10 cellular contexts compared by ENCODE assay signal in the genomic region with DNA sequence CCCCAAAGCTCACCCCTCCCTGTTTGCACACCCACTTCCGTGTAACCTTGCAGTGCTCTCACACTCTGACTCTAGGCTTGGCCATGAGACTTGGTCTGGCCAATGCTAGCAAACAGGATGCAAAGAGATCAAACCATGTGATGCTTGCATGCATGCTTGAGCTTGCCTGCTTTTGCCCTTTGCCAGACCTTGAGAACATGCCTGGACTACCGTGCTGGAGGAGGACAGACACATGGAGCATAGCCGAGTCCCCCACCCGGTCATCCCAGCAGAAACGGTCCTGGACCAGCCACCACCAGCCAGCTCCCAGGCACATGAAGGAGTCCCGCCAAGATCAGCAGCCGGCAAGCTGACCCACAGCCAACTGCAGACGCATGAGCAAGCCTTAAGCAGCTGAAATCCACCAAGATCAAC. TPM values are rescaled to one million over a fixed set of nuclear protein-coding genes. Genes with fewer than 3 reads are reported as not detected.
A peak's percentile ranks its signal among the peaks of the same experiment; 100 is the strongest.
DNase-seq lines count a peak whose midpoint lies in the region; ATAC-seq, FAIRE-seq and TF ChIP-seq lines count a peak whose summit lies in the region.
"Had no signal": no experiment of that assay in that cellular context is flagged by ENCODE, and none has a peak within 500 bp of the region (broad histone marks: within the 10 kb centered on the region; RNA-seq: fewer than 3 reads in every experiment).

No MANE protein-coding gene starts in this region.

- 0 out of 2 replicates have a peak overlapping the region, but pooled peaks have one; percentile 25 for H3K4me2 ChIP-seq in DOHH2 (ENCODE audit: low read length)
- no peak overlapping the region for H3K4me2 ChIP-seq in GM23248 (ENCODE audit: unreplicated experiment)

- 14 to 20% methylated on average over 8 of the region's 8 CpGs for WGBS in GM23248 (ENCODE audit: low coverage in 1 of 2, low lambda C conversion rate in 2 of 2, missing lambda C conversion rate in 2 of 2), 2 experiments
- 59 to 76% methylated on average over 7 to 8 of the region's 8 CpGs for WGBS in body of pancreas, 2 donors

- no peaks in the 10 kb centered on the region for H3F3A ChIP-seq in DOHH2 (ENCODE audit: control insufficient read depth, insufficient read depth)
- H3F3A ChIP-seq in GM23248 (ENCODE audit: insufficient read depth) = peaks cover 5% of the 10 kb centered on the region; the same call in 1 of the 2 replicates

- in situ Hi-C loops in GM23248 (cut with MboI) = loop anchor here (10.0 kb wide), 1 partner anchor 147 kb away; no protein-coding TSS in a partner anchor

- intact Hi-C loops in body of pancreas (cut with DNase I) = no loop called here
- intact Hi-C loops in natural killer cell (cut with micrococcal nuclease) = no loop called here

- H3K4me3 ChIP-seq in DOHH2 (ENCODE audit: low read length) (no peak overlapping the region), GM23248 (no peak overlapping the region), body of pancreas (no peak overlapping the region)
- H3K4me3 ChIP-seq: SK-N-MC had no signal

- TF ChIP-seq CTCF in DOHH2 (IDR thresholded peaks at IDR 0.05; ENCODE audit: low read depth, low read length, poor library complexity, severe bottlenecking) (no peak), body of pancreas (IDR thresholded peaks at IDR 0.05) (no peak), natural killer cell (IDR thresholded peaks at IDR 0.05) (no peak)

- ATAC-seq in body of pancreas = peak; percentile 23
- peak; percentile 83 to 96 (median 92) for ATAC-seq in natural killer cell

- no peaks in the 10 kb centered on the region for H3K9me3 ChIP-seq in DOHH2 (ENCODE audit: control insufficient read depth, insufficient read depth, low read length)
- no peaks in the 10 kb centered on the region for H3K9me3 ChIP-seq in GM23248 (ENCODE audit: low read depth)
- H3K9me3 ChIP-seq in body of pancreas = no peaks in the 10 kb centered on the region

- no peaks in the 10 kb centered on the region for H3K27me3 Mint-ChIP-seq in natural killer cell (ENCODE audit: low read depth in 2 of 2)

- no peak for TF ChIP-seq POLR2A in body of pancreas (IDR thresholded peaks at IDR 0.05)

- peak; percentile 73 for DNase-seq in GM23248
- DNase-seq in body of pancreas = peak in 2 of 4 donors; percentile 13 to 29
- no peak for DNase-seq in natural killer cell
- no peak for DNase-seq in urothelium cell line (ENCODE audit: low spot score)
- DNase-seq in activated gamma-delta T cell treated with Interleukin-2 at 50 U/mL for 16 hours = no peak
- no peak for DNase-seq in GOT3 (lab: John Stamatoyannopoulos, UW)
- no peak for DNase-seq in NCI-H1694 treated with DMSO at 0.1 percent for 48 hours (lab: John Stamatoyannopoulos, UW)
- DNase-seq: NCI-H1092 had no signal

- H2AFZ ChIP-seq in GM23248 = no peak overlapping the region

- H4K20me1 ChIP-seq in DOHH2 (ENCODE audit: control insufficient read depth, insufficient read depth, low read depth, low read length) (no peaks in the 10 kb centered on the region; the same call in 1 of the 2 replicates), GM23248 (ENCODE audit: insufficient read depth) (no peaks in the 10 kb centered on the region)

- H3K9me3 Mint-ChIP-seq in natural killer cell = no peaks in the 10 kb centered on the region

- no peak for FAIRE-seq in urothelium cell line (lab: Jason Lieb, UNC)

- H3K9me2 ChIP-seq in DOHH2 (replicated peaks; ENCODE audit: control insufficient read depth, low read length) = no peaks in the 10 kb centered on the region
- no peaks in the 10 kb centered on the region for H3K9me2 ChIP-seq in GM23248 (ENCODE audit: insufficient read depth)

- H3K36me3 Mint-ChIP-seq in natural killer cell = no peaks in the 10 kb centered on the region

- peak overlapping the region; percentile 86 for H3K4me3 Mint-ChIP-seq in natural killer cell

- H3K9ac ChIP-seq in GM23248 = no peak overlapping the region

- H3K4me1 ChIP-seq in DOHH2 (ENCODE audit: control insufficient read depth, low read length) = peaks cover 10% of the 10 kb centered on the region
- peaks cover 19% of the 10 kb centered on the region; the same call in 1 of the 2 replicates for H3K4me1 ChIP-seq in GM23248 (ENCODE audit: insufficient read depth)
- H3K4me1 ChIP-seq in body of pancreas = no peaks in the 10 kb centered on the region

- H3K79me2 ChIP-seq in DOHH2 (ENCODE audit: control insufficient read depth, low read length) (no peaks in the 10 kb centered on the region), GM23248 (ENCODE audit: insufficient read depth) (no peaks in the 10 kb centered on the region)

- H3K27ac Mint-ChIP-seq in natural killer cell = peak overlapping the region; percentile 89 to 90

- peaks cover 18% of the 10 kb centered on the region for H3K27me3 ChIP-seq in DOHH2 (ENCODE audit: control insufficient read depth, low read length)
- no peaks in the 10 kb centered on the region for H3K27me3 ChIP-seq in GM23248 (replicated peaks; ENCODE audit: insufficient read depth)
- H3K27me3 ChIP-seq in body of pancreas = no peaks in the 10 kb centered on the region

- H3K36me3 ChIP-seq in DOHH2 (ENCODE audit: control insufficient read depth, low read length) = no peaks in the 10 kb centered on the region
- no peaks in the 10 kb centered on the region for H3K36me3 ChIP-seq in GM23248 (ENCODE audit: low read depth)
- no peaks in the 10 kb centered on the region for H3K36me3 ChIP-seq in body of pancreas (replicated peaks in 1 of 2; ENCODE audit: insufficient read depth in 1 of 2, low read depth in 2 of 2)

- H3K4me1 Mint-ChIP-seq in natural killer cell = peaks cover 45 to 70% of the 10 kb centered on the region in 2 donors

- no peak overlapping the region for H3K27ac ChIP-seq in DOHH2 (ENCODE audit: low read depth, low read length)
- H3K27ac ChIP-seq in GM23248 = no peak overlapping the region
- H3K27ac ChIP-seq in body of pancreas = no peak overlapping the region
- H3K27ac ChIP-seq: SK-N-MC had no signal

RNA-seq across cellular contexts. Expression of a gene that starts 23.4 kb away (rescaled TPM):
- total RNA-seq in GM23248 (2014; rRNA removed; shearing (Covaris generic)) = 13.8 and 14.0 TPM in 2 replicates
- polyA plus RNA-seq in GM23248 (2016; fragmentation: Nextera tagmentation; extraction: Ambion mirVana) = 12.0 and 12.1 TPM in 2 replicates
- total RNA-seq in body of pancreas (1 to 10 TPM; 4.9 to 8.6 TPM), natural killer cell (10 to 100 TPM; 20.8 to 28.2 (median 28.0) TPM)

RNA-seq across cellular contexts. Expression of a gene that starts 55.1 kb away (rescaled TPM):
- 53.2 and 54.5 TPM in 2 replicates for total RNA-seq in GM23248 (2014; rRNA removed; shearing (Covaris generic))
- 80.6 and 86.9 TPM in 2 replicates for polyA plus RNA-seq in GM23248 (2016; fragmentation: Nextera tagmentation; extraction: Ambion mirVana)
- total RNA-seq in body of pancreas (10 to 100 TPM; 40.0 to 53.7 TPM), natural killer cell (100 to 1,000 TPM in 2 of 3 donors, 10 to 100 TPM in 1; 92.4 to 103 (median 102) TPM)
